15 cellular contexts compared by ENCODE assay signal in genomic region chr4:173834151-173834550, GRCh38.
DNase-seq lines count a peak whose midpoint lies in the region; ATAC-seq, FAIRE-seq and TF ChIP-seq lines count a peak whose summit lies in the region.
"Had no signal": no experiment of that assay in that cellular context is flagged by ENCODE, and none has a peak within 500 bp of the region (broad histone marks: within the 10 kb centered on the region; RNA-seq: fewer than 3 reads in every experiment).

No MANE protein-coding gene starts in this region.

- H3K36me3 Mint-ChIP-seq in WTC11 = no peaks in the 10 kb centered on the region

- no peaks in the 10 kb centered on the region for H3K9me3 ChIP-seq in cardiac muscle cell (ENCODE audit: low read depth)
- H3K9me3 ChIP-seq in heart left ventricle = no peaks in the 10 kb centered on the region
- H3K9me3 ChIP-seq: thoracic aorta had no signal

- H3K4me1 ChIP-seq in cardiac muscle cell (ENCODE audit: low read depth) = peaks cover 32% of the 10 kb centered on the region
- peaks cover 0 to 16% (median 0%) of the 10 kb centered on the region in 12 donors for H3K4me1 ChIP-seq in heart left ventricle

- ATAC-seq in heart left ventricle = no peak
- no peak for ATAC-seq in GM18907 (IDR thresholded peaks at IDR 0.05; ENCODE audit: unreplicated experiment)
- no peak for ATAC-seq in WTC11
- no peak for ATAC-seq in GM18868 (IDR thresholded peaks at IDR 0.05; ENCODE audit: unreplicated experiment)
- ATAC-seq: effector memory CD8-positive, alpha-beta T cell had no signal

- H3K4me3 Mint-ChIP-seq in WTC11 = no peak overlapping the region
- H3K4me3 Mint-ChIP-seq: effector memory CD8-positive, alpha-beta T cell had no signal

- H3K27ac Mint-ChIP-seq in WTC11 = no peak overlapping the region
- H3K27ac Mint-ChIP-seq: effector memory CD8-positive, alpha-beta T cell had no signal

- intact Hi-C loops in heart left ventricle (cut with DNase I) = loop anchor here in 1 of 10 donors (10.0 kb wide), 1 partner anchor 329 kb away; no protein-coding TSS in a partner anchor

- H3K27me3 Mint-ChIP-seq in WTC11 (ENCODE audit: low read depth) = no peaks in the 10 kb centered on the region
- H3K27me3 Mint-ChIP-seq: effector memory CD8-positive, alpha-beta T cell had no signal

- CTCF ChIA-PET in WTC11 (lab: Charles Lee) = interaction anchor here (1.0 to 1.2 kb wide), 2 partner anchors 81 to 156 kb away, joined by 3 to 6 read pairs; no protein-coding TSS in a partner anchor

- 60 to 76% (median 67%) methylated on average over 1 of the region's 1 CpG for WGBS in heart left ventricle, 4 donors

- peaks cover 8% of the 10 kb centered on the region for H3K4me1 Mint-ChIP-seq in WTC11

- H3K27ac ChIP-seq in cardiac muscle cell (peak overlapping the region; percentile 82), heart left ventricle (no peak overlapping the region)
- H3K27ac ChIP-seq: thoracic aorta had no signal

- H3K27me3 ChIP-seq in cardiac muscle cell = no peaks in the 10 kb centered on the region
- no peaks in the 10 kb centered on the region for H3K27me3 ChIP-seq in heart left ventricle
- H3K27me3 ChIP-seq in bronchial epithelial cell (ENCODE audit: control insufficient read depth, insufficient read depth, low read length) = no peaks in the 10 kb centered on the region

- POLR2A ChIA-PET in WTC11 (lab: Charles Lee) = no interaction called here

- no peak overlapping the region for H3K4me3 ChIP-seq in cardiac muscle cell
- H3K4me3 ChIP-seq in heart left ventricle = no peak overlapping the region
- no peak overlapping the region for H3K4me3 ChIP-seq in LNCaP clone FGC (ENCODE audit: low read depth, low read length)
- no peak overlapping the region for H3K4me3 ChIP-seq in bronchial epithelial cell (ENCODE audit: low read depth, low read length)
- H3K4me3 ChIP-seq: thoracic aorta had no signal

- DNase-seq in cardiac muscle cell (ENCODE audit: low read depth in 1 of 2, low spot score in 1 of 2) (peak in 1 of 2 donors; percentile 32), heart left ventricle (no peak), LNCaP clone FGC (ENCODE audit: low read depth) (no peak), bronchial epithelial cell (ENCODE audit: low read depth) (peak; percentile 9), WTC11 (ENCODE audit: low spot score) (no peak), kidney glomerular epithelial cell (lab: John Stamatoyannopoulos, UW) (no peak)
- DNase-seq: activated naive CD4-positive, alpha-beta T cell; DMS 273 treated with DMSO at 0.1 percent for 48 hours; effector memory CD8-positive, alpha-beta T cell; NCI-H1436; NCI-H510A treated with DMSO at 0.1 percent for 48 hours; Right ventricle myocardium superior had no signal

- no peak for TF ChIP-seq POLR2A in heart left ventricle (IDR thresholded peaks at IDR 0.05)

- TF ChIP-seq CTCF in cardiac muscle cell (IDR thresholded peaks at IDR 0.05; ENCODE audit: low read depth, low read length) = peak; percentile 23
- no peak for TF ChIP-seq CTCF in heart left ventricle (IDR thresholded peaks at IDR 0.05)
- peak; percentile 27; the same call in 1 of the 2 replicates for TF ChIP-seq CTCF in LNCaP clone FGC (IDR thresholded peaks at IDR 0.05; ENCODE audit: control insufficient read depth, extremely low read depth, insufficient read depth)
- TF ChIP-seq CTCF in bronchial epithelial cell (IDR thresholded peaks at IDR 0.05; ENCODE audit: insufficient read depth, low read length, severe bottlenecking) = no peak
- no peak for TF ChIP-seq CTCF in WTC11 (IDR thresholded peaks at IDR 0.05)

- H3K9me3 Mint-ChIP-seq in WTC11 = peaks cover 8% of the 10 kb centered on the region

- H3K36me3 ChIP-seq in cardiac muscle cell (no peaks in the 10 kb centered on the region), heart left ventricle (no peaks in the 10 kb centered on the region), bronchial epithelial cell (ENCODE audit: control insufficient read depth, insufficient read depth, low read length) (no peaks in the 10 kb centered on the region)
- H3K36me3 ChIP-seq: thoracic aorta had no signal

- FAIRE-seq in bronchial epithelial cell (lab: Jason Lieb, UNC) = no peak

TF ChIP-seq in WTC11, 78 proteins besides CTCF, POLR2A, EP300 and RAD21:
- TF ChIP-seq AFF4 (CRISPR knock-in tag; IDR thresholded peaks at IDR 0.05; ENCODE audit: borderline replicate concordance) = no peak
- no peak for TF ChIP-seq ELF4 (CRISPR knock-in tag; IDR thresholded peaks at IDR 0.05; ENCODE audit: low read depth)
- no peak for TF ChIP-seq ATF3 (CRISPR knock-in tag; conservative IDR thresholded peaks at IDR 0.05)
- TF ChIP-seq ZBTB43 (CRISPR knock-in tag; IDR thresholded peaks at IDR 0.05) = no peak
- TF ChIP-seq USF1 (CRISPR knock-in tag; IDR thresholded peaks at IDR 0.05) = no peak

Comparison
In these comparisons a context has a peak if more than half of its experiments do, and no peak if none do; other contexts are left out.
1. CTCF ChIP-seq: peak in cardiac muscle cell (single experiment) and LNCaP clone FGC (single experiment); none in heart left ventricle (0 of 12), bronchial epithelial cell (single experiment) and WTC11 (single experiment).